Comparison of ENCODE assay signal across 19 cellular contexts in the genomic region with DNA sequence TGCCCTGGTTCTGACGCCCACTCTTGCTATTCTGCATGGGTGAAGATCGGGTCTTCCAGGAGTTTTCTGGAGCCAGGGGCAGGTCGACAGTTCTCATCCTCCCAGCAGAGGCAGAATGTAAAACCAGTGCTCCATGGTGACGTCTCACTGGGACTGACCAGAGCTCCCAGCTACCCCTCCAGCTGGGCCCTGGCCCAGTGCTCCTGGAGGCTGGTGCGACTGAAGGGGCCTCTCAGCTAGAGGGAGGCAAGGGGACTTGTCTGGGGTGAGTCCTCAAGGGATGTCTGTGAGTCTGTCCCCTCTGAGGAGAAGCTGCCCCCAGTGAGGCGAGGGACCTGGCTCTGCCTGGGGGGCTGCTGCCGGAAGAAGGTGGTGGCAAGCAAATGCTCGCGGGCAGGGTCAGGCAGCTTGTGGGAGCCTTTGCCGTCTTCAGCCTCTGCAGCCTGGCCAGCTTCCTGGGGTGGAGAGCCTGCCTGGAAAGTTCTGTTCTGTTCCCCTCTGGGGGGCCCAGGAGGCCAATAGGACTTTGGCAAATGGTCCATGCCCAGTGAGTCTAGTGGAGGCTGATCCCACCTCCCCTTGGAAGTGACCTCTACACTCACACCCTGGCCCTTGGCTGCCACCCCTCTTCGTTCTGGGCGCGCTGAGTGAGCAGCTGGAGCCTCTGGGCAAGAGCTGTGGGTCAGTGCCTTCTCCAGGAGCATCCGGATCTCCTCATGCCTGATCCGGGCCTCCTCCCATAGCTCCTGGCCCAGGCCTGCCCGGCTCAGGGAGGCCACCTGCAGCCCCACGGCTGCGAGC. TPM values are rescaled to one million over a fixed set of nuclear protein-coding genes. Genes with fewer than 3 reads are reported as not detected.
"Had no signal": no experiment of that assay in that cellular context is flagged by ENCODE, and none has a peak within 500 bp of the region (broad histone marks: within the 10 kb centered on the region; RNA-seq: fewer than 3 reads in every experiment).

No MANE protein-coding gene starts in this region.

- ATAC-seq: effector memory CD8-positive, alpha-beta T cell; mucosa of descending colon; naive thymus-derived CD8-positive, alpha-beta T cell; psoas muscle had no signal

- DNase-seq: activated B cell treated with CpG ODN at 0.5 μM for 24 hours; activated CD4-positive, alpha-beta T cell treated with anti-CD3 and anti-CD28 coated beads, Interleukin-2, amount 50 U/mL, for 1 hour; activated naive CD4-positive, alpha-beta T cell treated with anti-CD3 and anti-CD28 coated beads, Interleukin-2, amount 50 U/mL, for 16 hours; activated T-cell treated with anti-CD3 and anti-CD28 coated beads for 4 hours; adrenal gland; central memory CD4-positive, alpha-beta T cell; effector memory CD8-positive, alpha-beta T cell; hippocampal formation; kidney glomerular epithelial cell; mucosa of descending colon; psoas muscle; stimulated activated CD4-positive, alpha-beta T cell treated with anti-CD3 and anti-CD28 coated beads, Interleukin-4, amount 100 ng/mL, for 1 hour; T-helper 2 cell had no signal

- H3K4me3 ChIP-seq: adrenal gland, lung, mucosa of descending colon, psoas muscle, vagina had no signal

- H3K27ac ChIP-seq: adrenal gland, epithelial cell of prostate, psoas muscle, vagina had no signal

- H3K27me3 ChIP-seq: adrenal gland, vagina had no signal

- H3K4me1 ChIP-seq: adrenal gland had no signal

- H3K36me3 ChIP-seq: adrenal gland, vagina had no signal

- FAIRE-seq: TTC549 had no signal

- H3K9me3 ChIP-seq: adrenal gland, mucosa of descending colon, psoas muscle, vagina had no signal

RNA-seq across cellular contexts. Expression of a gene that starts 47.5 kb away (rescaled TPM):
- total RNA-seq: activated B cell treated with CpG ODN at 0.5 μM for 24 hours; activated CD8-positive, alpha-beta memory T cell treated with anti-CD3 and anti-CD28 coated beads for 36 hours; naive thymus-derived CD8-positive, alpha-beta T cell had no signal
- polyA plus RNA-seq: naive thymus-derived CD8-positive, alpha-beta T cell had no signal

RNA-seq across cellular contexts. Expression of a gene that starts 47.9 kb away (rescaled TPM):
- total RNA-seq: activated CD8-positive, alpha-beta memory T cell treated with anti-CD3 and anti-CD28 coated beads for 36 hours; naive thymus-derived CD8-positive, alpha-beta T cell had no signal
- polyA plus RNA-seq: naive thymus-derived CD8-positive, alpha-beta T cell had no signal
